21 cellular contexts compared by ENCODE assay signal in the genomic region with DNA sequence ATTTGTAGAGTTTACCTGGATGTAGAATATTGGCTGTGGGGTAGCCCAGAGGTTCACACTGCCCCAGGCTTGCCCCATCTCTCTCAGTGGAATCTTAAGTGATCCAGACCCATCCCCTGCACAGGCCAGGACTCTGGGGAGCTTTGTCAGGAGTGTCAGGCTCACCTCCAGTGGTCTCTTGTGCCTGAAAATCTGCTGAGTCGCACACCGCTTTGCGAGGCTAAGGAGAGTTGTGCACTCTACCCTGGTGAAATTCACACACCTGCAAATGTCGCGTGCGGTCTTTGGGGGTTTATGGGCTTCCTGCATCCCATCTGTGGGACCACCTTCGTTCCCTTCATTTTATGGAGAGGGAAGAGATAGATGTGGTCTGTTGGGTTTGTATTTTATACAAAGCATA.
DNase-seq lines count a peak whose midpoint lies in the region; ATAC-seq and TF ChIP-seq lines count a peak whose summit lies in the region.
"Had no signal": no experiment of that assay in that cellular context is flagged by ENCODE, and none has a peak within 500 bp of the region (broad histone marks: within the 10 kb centered on the region; RNA-seq: fewer than 3 reads in every experiment).

No MANE protein-coding gene starts in this region.

- no peak for TF ChIP-seq CTCF in endothelial cell (IDR thresholded peaks at IDR 0.05; ENCODE audit: unreplicated experiment)
- no peak for TF ChIP-seq CTCF in lower lobe of right lung (IDR thresholded peaks at IDR 0.05)

- H3K36me3 ChIP-seq in lower lobe of right lung (peaks cover 32% of the 10 kb centered on the region), skeletal muscle tissue (ENCODE audit: control insufficient read depth in 3 of 3, insufficient read depth in 3 of 3, low read length in 3 of 3) (peaks cover 0 to 3% (median 3%) of the 10 kb centered on the region in 3 donors)
- H3K36me3 ChIP-seq: breast epithelium had no signal

- H3K9ac ChIP-seq in skeletal muscle tissue (ENCODE audit: low read depth in 1 of 3, low read length in 3 of 3): peak overlapping the region in 1 of 3 donors; percentile 26
- H3K9ac ChIP-seq: GM23248 had no signal

- H3K9me3 ChIP-seq in lower lobe of right lung (no peaks in the 10 kb centered on the region), skeletal muscle tissue (ENCODE audit: control insufficient read depth in 3 of 3, low read length in 3 of 3) (no peaks in the 10 kb centered on the region)
- H3K9me3 ChIP-seq: breast epithelium had no signal

- no peaks in the 10 kb centered on the region for H3K9me3 Mint-ChIP-seq in endothelial cell (ENCODE audit: unreplicated experiment)
- H3K9me3 Mint-ChIP-seq: CD4-positive, alpha-beta memory T cell; dendritic cell treated with granulocyte-macrophage colony-stimulating factor and Interleukin-4, amounts not matched to agents 40 ng/mL and 50 ng/mL, for 4 days; nephron; stimulated activated naive CD8-positive, alpha-beta T cell treated with anti-CD3 and anti-CD28 coated beads, Interleukin-15, Interleukin-2, amounts not matched to agents 100 ng/mL and 50 ng/mL, for 24 hours had no signal

- no peak overlapping the region for H3K4me3 Mint-ChIP-seq in endothelial cell (ENCODE audit: unreplicated experiment)
- H3K4me3 Mint-ChIP-seq: CD4-positive, alpha-beta memory T cell; dendritic cell treated with granulocyte-macrophage colony-stimulating factor and Interleukin-4, amounts not matched to agents 40 ng/mL and 50 ng/mL, for 4 days; nephron; stimulated activated naive CD8-positive, alpha-beta T cell treated with anti-CD3 and anti-CD28 coated beads, Interleukin-15, Interleukin-2, amounts not matched to agents 100 ng/mL and 50 ng/mL, for 24 hours had no signal

- no peak overlapping the region for H3K4me3 ChIP-seq in Jurkat, Clone E6-1 (ENCODE audit: low read length)
- H3K4me3 ChIP-seq in lower lobe of right lung (no peak overlapping the region), skeletal muscle tissue (ENCODE audit: low read length in 3 of 3) (peak overlapping the region in 1 of 3 donors; percentile 7)
- H3K4me3 ChIP-seq: breast epithelium, GM23248 had no signal

- peak overlapping the region; percentile 37 for H3K27ac Mint-ChIP-seq in endothelial cell (ENCODE audit: unreplicated experiment)
- H3K27ac Mint-ChIP-seq: CD4-positive, alpha-beta memory T cell; dendritic cell treated with granulocyte-macrophage colony-stimulating factor and Interleukin-4, amounts not matched to agents 40 ng/mL and 50 ng/mL, for 4 days; stimulated activated naive CD8-positive, alpha-beta T cell treated with anti-CD3 and anti-CD28 coated beads, Interleukin-15, Interleukin-2, amounts not matched to agents 100 ng/mL and 50 ng/mL, for 24 hours had no signal

- DNase-seq in Jurkat, Clone E6-1 (ENCODE audit: low read depth, low spot score): peak; percentile 16
- DNase-seq in endothelial cell (ENCODE audit: low spot score) (no peak), lower lobe of right lung (no peak), SHP77 (lab: John Stamatoyannopoulos, UW) (no peak), NCI-H1105 (lab: John Stamatoyannopoulos, UW) (no peak), NCI-H774 (lab: John Stamatoyannopoulos, UW) (no peak)
- DNase-seq: activated T-cell treated with anti-CD3 and anti-CD28 coated beads for 4 hours; CD4-positive, alpha-beta memory T cell; DMS153; GM23248; KBM-7; NCI-H187 treated with DMSO at 0.1 percent for 48 hours; NCI-H2227 treated with DMSO at 0.1 percent for 48 hours; stimulated activated CD4-positive, alpha-beta T cell treated with anti-CD3 and anti-CD28 coated beads, Interleukin-4, amount 100 ng/mL, for 1 hour had no signal

- no peaks in the 10 kb centered on the region for H3K27me3 ChIP-seq in lower lobe of right lung (ENCODE audit: low read depth)
- H3K27me3 ChIP-seq in skeletal muscle tissue (ENCODE audit: control insufficient read depth in 3 of 3, insufficient read depth in 3 of 3, low read length in 3 of 3): no peaks in the 10 kb centered on the region
- H3K27me3 ChIP-seq: breast epithelium had no signal

- H3K4me1 ChIP-seq in lower lobe of right lung (peaks cover 30% of the 10 kb centered on the region), skeletal muscle tissue (ENCODE audit: control insufficient read depth in 3 of 3, insufficient read depth in 3 of 3, low read length in 3 of 3) (peaks cover 2 to 4% (median 3%) of the 10 kb centered on the region in 3 donors)
- H3K4me1 ChIP-seq: breast epithelium had no signal

- H3K27ac ChIP-seq in lower lobe of right lung: peak overlapping the region; percentile 76
- peak overlapping the region; percentile 46 for H3K27ac ChIP-seq in skeletal muscle tissue (ENCODE audit: low read depth, low read length)
- H3K27ac ChIP-seq: GM23248 had no signal

- no peaks in the 10 kb centered on the region for H3K27me3 Mint-ChIP-seq in endothelial cell (ENCODE audit: unreplicated experiment)
- H3K27me3 Mint-ChIP-seq: dendritic cell treated with granulocyte-macrophage colony-stimulating factor and Interleukin-4, amounts not matched to agents 40 ng/mL and 50 ng/mL, for 4 days had no signal

- H3K4me1 Mint-ChIP-seq in endothelial cell (ENCODE audit: unreplicated experiment): peaks cover 21% of the 10 kb centered on the region
- H3K4me1 Mint-ChIP-seq: CD4-positive, alpha-beta memory T cell had no signal

- peaks cover 33% of the 10 kb centered on the region for H3K36me3 Mint-ChIP-seq in endothelial cell (ENCODE audit: low read depth, unreplicated experiment)

- ATAC-seq in lower lobe of right lung (no peak), HG02852 (IDR thresholded peaks at IDR 0.05; ENCODE audit: unreplicated experiment) (no peak)
- ATAC-seq: esophagus mucosa had no signal

- intact Hi-C loops in lower lobe of right lung (cut with DNase I): no loop called here
